Comparison of ENCODE assay signal across 1 cellular context in the genomic region with DNA sequence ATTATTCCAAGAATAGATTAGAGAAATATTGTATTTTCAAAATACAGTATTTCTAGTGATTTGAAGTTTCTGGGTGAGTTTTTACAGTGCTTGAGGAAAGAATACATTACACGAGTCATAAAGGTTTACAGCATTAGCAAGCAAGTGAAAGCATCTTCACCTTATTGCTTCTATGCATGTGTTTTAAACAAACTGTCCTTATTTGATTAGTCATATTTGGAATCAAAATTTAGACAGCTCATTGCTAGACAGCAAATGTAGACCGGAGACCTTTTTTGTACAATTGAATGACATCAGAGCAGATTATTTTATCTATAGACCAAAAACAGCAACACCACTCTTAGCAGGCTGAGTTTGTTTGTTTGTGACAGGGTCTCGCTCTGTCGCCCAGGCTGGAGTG.
TF ChIP-seq lines count a peak whose summit lies in the region.

No MANE protein-coding gene starts in this region.

TF ChIP-seq in A549, 52 proteins besides CTCF, POLR2A, EP300 and RAD21 (continued from another document):
- TF ChIP-seq RFX5 (IDR thresholded peaks at IDR 0.05) (no peak), KDM1A (IDR thresholded peaks at IDR 0.05; ENCODE audit: low read depth) (no peak), JUNB (IDR thresholded peaks at IDR 0.05) (no peak), MYC (IDR thresholded peaks at IDR 0.05; ENCODE audit: borderline replicate concordance, low read length) (no peak), RCOR1 (IDR thresholded peaks at IDR 0.05; ENCODE audit: low read depth, low read length) (no peak), FOSL2 (IDR thresholded peaks at IDR 0.05) (no peak), FOSL2 (CRISPR knock-in tag; IDR thresholded peaks at IDR 0.05) (no peak), JUN (IDR thresholded peaks at IDR 0.05) (no peak)
- TF ChIP-seq, protein P1, sequence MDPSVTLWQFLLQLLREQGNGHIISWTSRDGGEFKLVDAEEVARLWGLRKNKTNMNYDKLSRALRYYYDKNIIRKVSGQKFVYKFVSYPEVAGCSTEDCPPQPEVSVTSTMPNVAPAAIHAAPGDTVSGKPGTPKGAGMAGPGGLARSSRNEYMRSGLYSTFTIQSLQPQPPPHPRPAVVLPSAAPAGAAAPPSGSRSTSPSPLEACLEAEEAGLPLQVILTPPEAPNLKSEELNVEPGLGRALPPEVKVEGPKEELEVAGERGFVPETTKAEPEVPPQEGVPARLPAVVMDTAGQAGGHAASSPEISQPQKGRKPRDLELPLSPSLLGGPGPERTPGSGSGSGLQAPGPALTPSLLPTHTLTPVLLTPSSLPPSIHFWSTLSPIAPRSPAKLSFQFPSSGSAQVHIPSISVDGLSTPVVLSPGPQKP (IDR thresholded peaks at IDR 0.05; ENCODE audit: low read depth, low read length): no peak
- TF ChIP-seq, protein P2, sequence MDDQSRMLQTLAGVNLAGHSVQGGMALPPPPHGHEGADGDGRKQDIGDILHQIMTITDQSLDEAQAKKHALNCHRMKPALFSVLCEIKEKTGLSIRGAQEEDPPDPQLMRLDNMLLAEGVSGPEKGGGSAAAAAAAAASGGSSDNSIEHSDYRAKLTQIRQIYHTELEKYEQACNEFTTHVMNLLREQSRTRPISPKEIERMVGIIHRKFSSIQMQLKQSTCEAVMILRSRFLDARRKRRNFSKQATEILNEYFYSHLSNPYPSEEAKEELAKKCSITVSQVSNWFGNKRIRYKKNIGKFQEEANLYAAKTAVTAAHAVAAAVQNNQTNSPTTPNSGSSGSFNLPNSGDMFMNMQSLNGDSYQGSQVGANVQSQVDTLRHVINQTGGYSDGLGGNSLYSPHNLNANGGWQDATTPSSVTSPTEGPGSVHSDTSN (IDR thresholded peaks at IDR 0.05): no peak
- TF ChIP-seq, protein P3, sequence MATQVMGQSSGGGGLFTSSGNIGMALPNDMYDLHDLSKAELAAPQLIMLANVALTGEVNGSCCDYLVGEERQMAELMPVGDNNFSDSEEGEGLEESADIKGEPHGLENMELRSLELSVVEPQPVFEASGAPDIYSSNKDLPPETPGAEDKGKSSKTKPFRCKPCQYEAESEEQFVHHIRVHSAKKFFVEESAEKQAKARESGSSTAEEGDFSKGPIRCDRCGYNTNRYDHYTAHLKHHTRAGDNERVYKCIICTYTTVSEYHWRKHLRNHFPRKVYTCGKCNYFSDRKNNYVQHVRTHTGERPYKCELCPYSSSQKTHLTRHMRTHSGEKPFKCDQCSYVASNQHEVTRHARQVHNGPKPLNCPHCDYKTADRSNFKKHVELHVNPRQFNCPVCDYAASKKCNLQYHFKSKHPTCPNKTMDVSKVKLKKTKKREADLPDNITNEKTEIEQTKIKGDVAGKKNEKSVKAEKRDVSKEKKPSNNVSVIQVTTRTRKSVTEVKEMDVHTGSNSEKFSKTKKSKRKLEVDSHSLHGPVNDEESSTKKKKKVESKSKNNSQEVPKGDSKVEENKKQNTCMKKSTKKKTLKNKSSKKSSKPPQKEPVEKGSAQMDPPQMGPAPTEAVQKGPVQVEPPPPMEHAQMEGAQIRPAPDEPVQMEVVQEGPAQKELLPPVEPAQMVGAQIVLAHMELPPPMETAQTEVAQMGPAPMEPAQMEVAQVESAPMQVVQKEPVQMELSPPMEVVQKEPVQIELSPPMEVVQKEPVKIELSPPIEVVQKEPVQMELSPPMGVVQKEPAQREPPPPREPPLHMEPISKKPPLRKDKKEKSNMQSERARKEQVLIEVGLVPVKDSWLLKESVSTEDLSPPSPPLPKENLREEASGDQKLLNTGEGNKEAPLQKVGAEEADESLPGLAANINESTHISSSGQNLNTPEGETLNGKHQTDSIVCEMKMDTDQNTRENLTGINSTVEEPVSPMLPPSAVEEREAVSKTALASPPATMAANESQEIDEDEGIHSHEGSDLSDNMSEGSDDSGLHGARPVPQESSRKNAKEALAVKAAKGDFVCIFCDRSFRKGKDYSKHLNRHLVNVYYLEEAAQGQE (IDR thresholded peaks at IDR 0.05): no peak
